Comparison of ENCODE assay signal across 31 cellular contexts in the genomic region with DNA sequence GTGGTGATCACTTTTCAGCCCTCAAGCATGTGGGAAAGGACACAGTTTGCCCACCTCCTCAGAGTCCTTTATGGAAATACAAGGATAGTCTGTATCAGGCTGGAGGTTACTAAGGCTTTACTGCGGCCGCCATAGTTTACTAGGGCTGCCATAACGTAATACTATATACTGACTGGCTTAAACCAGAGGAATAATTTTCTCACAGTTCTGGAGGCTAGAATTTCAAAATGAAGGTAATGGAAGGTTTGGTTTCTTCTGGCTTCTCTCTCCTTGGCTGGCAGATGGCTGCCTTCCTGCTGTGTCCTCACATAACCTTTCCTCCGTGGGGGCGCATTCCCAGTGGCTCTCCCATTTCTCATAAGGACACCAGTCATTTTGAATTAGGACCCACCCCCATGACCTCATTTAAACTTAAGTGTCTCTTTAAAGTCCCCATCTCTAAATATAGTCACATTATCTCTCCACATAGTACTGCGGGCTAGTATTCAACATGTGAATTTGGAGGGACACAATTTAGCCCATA. TPM values are rescaled to one million over a fixed set of nuclear protein-coding genes. Genes with fewer than 3 reads are reported as not detected.
DNase-seq lines count a peak whose midpoint lies in the region; ATAC-seq, FAIRE-seq and TF ChIP-seq lines count a peak whose summit lies in the region.
"Had no signal": no experiment of that assay in that cellular context is flagged by ENCODE, and none has a peak within 500 bp of the region (broad histone marks: within the 10 kb centered on the region; RNA-seq: fewer than 3 reads in every experiment).

No MANE protein-coding gene starts in this region.

- no peaks in the 10 kb centered on the region for H3K27me3 ChIP-seq in HepG2 (ENCODE audit: control insufficient read depth in 1 of 2, insufficient read depth in 2 of 2, low read length in 2 of 2)
- H3K27me3 ChIP-seq in right lobe of liver = no peaks in the 10 kb centered on the region
- H3K27me3 ChIP-seq in WERI-Rb-1 (ENCODE audit: insufficient read depth, low read depth, severe bottlenecking) = no peaks in the 10 kb centered on the region
- no peaks in the 10 kb centered on the region for H3K27me3 ChIP-seq in CD4-positive, alpha-beta T cell (ENCODE audit: control insufficient read depth, insufficient read depth, low read length)
- H3K27me3 ChIP-seq: suprapubic skin had no signal

- H3K27me3 Mint-ChIP-seq in CD4-positive, alpha-beta T cell = peaks cover 5% of the 10 kb centered on the region
- H3K27me3 Mint-ChIP-seq in activated CD4-positive, alpha-beta T cell treated with anti-CD3 and anti-CD28 coated beads for 36 hours = no peaks in the 10 kb centered on the region
- H3K27me3 Mint-ChIP-seq: activated T-helper 17 cell treated with anti-CD3 and anti-CD28 coated beads, Interleukin-2, amount 50 U/mL, for 72 hours; naive B cell; stimulated activated naive B cell treated with anti-CD40 and anti-IgM and Interleukin-4, amounts not matched to agents 10 μg/mL and 1 μg/mL and 100 μg/mL, for 72 hours had no signal

- TF ChIP-seq POLR2A in HepG2 (IDR thresholded peaks at IDR 0.05; ENCODE audit: insufficient read depth in 1 of 2, low read depth in 2 of 2, low read length in 2 of 2) (no peak), right lobe of liver (IDR thresholded peaks at IDR 0.05) (no peak)

- TF ChIP-seq EP300 in HepG2 (IDR thresholded peaks at IDR 0.05; ENCODE audit: low read depth in 2 of 2, low read length in 2 of 2) (no peak), HepG2 (CRISPR knock-in tag; IDR thresholded peaks at IDR 0.05; ENCODE audit: borderline replicate concordance) (no peak)

- TF ChIP-seq CTCF in HepG2 (CRISPR knock-in tag; IDR thresholded peaks at IDR 0.05) (no peak), right lobe of liver (IDR thresholded peaks at IDR 0.05) (no peak), WERI-Rb-1 (IDR thresholded peaks at IDR 0.05; ENCODE audit: low read depth, low read length) (no peak)
- TF ChIP-seq CTCF in CD4-positive, alpha-beta T cell (IDR thresholded peaks at IDR 0.05) = no peak

- no peak overlapping the region for H2AFZ ChIP-seq in HepG2 (ENCODE audit: low read length)

- H3K79me2 ChIP-seq in HepG2 (ENCODE audit: insufficient read depth, low read length) = no peaks in the 10 kb centered on the region

- ATAC-seq in HepG2 (no peak), right lobe of liver (no peak), GM21786 (IDR thresholded peaks at IDR 0.05; ENCODE audit: unreplicated experiment) (no peak), HG02840 (IDR thresholded peaks at IDR 0.05; ENCODE audit: low FRiP score, unreplicated experiment) (no peak)
- ATAC-seq in CD4-positive, alpha-beta T cell (ENCODE audit: poor library complexity) = no peak
- no peak for ATAC-seq in activated CD4-positive, alpha-beta T cell treated with anti-CD3 and anti-CD28 coated beads for 36 hours
- ATAC-seq: A549; activated T-helper 17 cell treated with anti-CD3 and anti-CD28 coated beads, Interleukin-2, amount 50 U/mL, for 72 hours; GM12878; SK-N-SH treated with all-trans-retinoic acid at 6 μM for 48 hours; stimulated activated naive B cell treated with anti-CD40 and anti-IgM and Interleukin-4, amounts not matched to agents 10 μg/mL and 1 μg/mL and 100 μg/mL, for 72 hours had no signal

- in situ Hi-C loops in HepG2 (cut with HindIII; ENCODE audit: extremely low pct_ligation_motif_present, low pct_unique_long_range_greater_than_20kb) = no loop called here

- H3K27ac ChIP-seq in HepG2 (ENCODE audit: extremely low read length, insufficient read depth, low read length) (no peak overlapping the region), right lobe of liver (no peak overlapping the region), WERI-Rb-1 (no peak overlapping the region)
- no peak overlapping the region for H3K27ac ChIP-seq in CD4-positive, alpha-beta T cell (ENCODE audit: low read depth, low read length)
- H3K27ac ChIP-seq: A549, suprapubic skin, VCaP had no signal

- H3K4me1 Mint-ChIP-seq in CD4-positive, alpha-beta T cell (ENCODE audit: low read depth) = no peaks in the 10 kb centered on the region
- H3K4me1 Mint-ChIP-seq in activated CD4-positive, alpha-beta T cell treated with anti-CD3 and anti-CD28 coated beads for 36 hours = no peaks in the 10 kb centered on the region
- H3K4me1 Mint-ChIP-seq: activated T-helper 17 cell treated with anti-CD3 and anti-CD28 coated beads, Interleukin-2, amount 50 U/mL, for 72 hours; CD8-positive, alpha-beta memory T cell; naive B cell; stimulated activated naive B cell treated with anti-CD40 and anti-IgM and Interleukin-4, amounts not matched to agents 10 μg/mL and 1 μg/mL and 100 μg/mL, for 72 hours had no signal

- no peaks in the 10 kb centered on the region for H3K9me3 Mint-ChIP-seq in CD4-positive, alpha-beta T cell
- H3K9me3 Mint-ChIP-seq in activated CD4-positive, alpha-beta T cell treated with anti-CD3 and anti-CD28 coated beads for 36 hours (ENCODE audit: low read depth) = peaks cover 12% of the 10 kb centered on the region
- H3K9me3 Mint-ChIP-seq: activated T-helper 17 cell treated with anti-CD3 and anti-CD28 coated beads, Interleukin-2, amount 50 U/mL, for 72 hours had no signal

- CTCF ChIA-PET in HepG2 (lab: Yijun Ruan, JAX; ENCODE audit: low intra/inter-chr PET ratio, low total read pairs) = no interaction called here
- CTCF ChIA-PET in CD4-positive, alpha-beta T cell (lab: Charles Lee) = no interaction called here
- CTCF ChIA-PET in activated CD4-positive, alpha-beta T cell treated with anti-CD3 and anti-CD28 coated beads for 36 hours (lab: Charles Lee) = interaction anchor here (0.6 kb wide), 1 partner anchor 10 kb away, joined by 4 read pairs; no protein-coding TSS in a partner anchor

- H3K9me3 ChIP-seq in HepG2 (ENCODE audit: low read length) (no peaks in the 10 kb centered on the region), right lobe of liver (no peaks in the 10 kb centered on the region), WERI-Rb-1 (ENCODE audit: severe bottlenecking) (peaks cover 3% of the 10 kb centered on the region)
- H3K9me3 ChIP-seq in CD4-positive, alpha-beta T cell (ENCODE audit: control insufficient read depth, low read length) = no peaks in the 10 kb centered on the region

- no peak overlapping the region for H3K4me2 ChIP-seq in HepG2 (ENCODE audit: low read depth, low read length)
- H3K4me2 ChIP-seq: A549 had no signal

- no peak overlapping the region for H3K27ac Mint-ChIP-seq in CD4-positive, alpha-beta T cell
- no peak overlapping the region for H3K27ac Mint-ChIP-seq in activated CD4-positive, alpha-beta T cell treated with anti-CD3 and anti-CD28 coated beads for 36 hours
- H3K27ac Mint-ChIP-seq: activated naive CD8-positive, alpha-beta T cell; activated T-helper 17 cell treated with anti-CD3 and anti-CD28 coated beads, Interleukin-2, amount 50 U/mL, for 72 hours; CD8-positive, alpha-beta memory T cell; naive B cell; stimulated activated naive B cell treated with anti-CD40 and anti-IgM and Interleukin-4, amounts not matched to agents 10 μg/mL and 1 μg/mL and 100 μg/mL, for 72 hours had no signal

- H3K36me3 ChIP-seq in HepG2 (replicated peaks in 1 of 2; ENCODE audit: control insufficient read depth in 1 of 2, insufficient read depth in 2 of 2, low read length in 2 of 2) (no peaks in the 10 kb centered on the region), right lobe of liver (no peaks in the 10 kb centered on the region), WERI-Rb-1 (no peaks in the 10 kb centered on the region)
- H3K36me3 ChIP-seq: suprapubic skin had no signal

- H3K4me3 Mint-ChIP-seq in CD4-positive, alpha-beta T cell = no peak overlapping the region
- H3K4me3 Mint-ChIP-seq in activated CD4-positive, alpha-beta T cell treated with anti-CD3 and anti-CD28 coated beads for 36 hours = no peak overlapping the region
- H3K4me3 Mint-ChIP-seq: activated naive CD8-positive, alpha-beta T cell; activated T-helper 17 cell treated with anti-CD3 and anti-CD28 coated beads, Interleukin-2, amount 50 U/mL, for 72 hours; CD8-positive, alpha-beta memory T cell; naive B cell; stimulated activated naive B cell treated with anti-CD40 and anti-IgM and Interleukin-4, amounts not matched to agents 10 μg/mL and 1 μg/mL and 100 μg/mL, for 72 hours had no signal

- TF ChIP-seq RAD21 in HepG2 (CRISPR knock-in tag; IDR thresholded peaks at IDR 0.05) = no peak

- H3K4me1 ChIP-seq in HepG2 (ENCODE audit: insufficient read depth, low read length) (peaks cover 22% of the 10 kb centered on the region), right lobe of liver (no peaks in the 10 kb centered on the region)
- H3K4me1 ChIP-seq: suprapubic skin had no signal

- 84% methylated on average over 6 of the region's 6 CpGs for WGBS in HepG2 (ENCODE audit: low lambda C conversion rate)
- 77% methylated on average over 6 of the region's 6 CpGs for WGBS in right lobe of liver (ENCODE audit: insufficient coverage, low coverage, low lambda C conversion rate, missing lambda C conversion rate)

- DNase-seq in HepG2 (ENCODE audit: low spot score) (no peak), right lobe of liver (no peak), WERI-Rb-1 (peak; percentile 49), left kidney (ENCODE audit: low read depth, low spot score) (peak; percentile 20)
- no peak for DNase-seq in CD4-positive, alpha-beta T cell
- no peak for DNase-seq in activated CD4-positive, alpha-beta T cell treated with anti-CD3 and anti-CD28 coated beads for 36 hours
- DNase-seq: activated CD4-positive, alpha-beta T cell treated with anti-CD3 and anti-CD28 coated beads, Interleukin-2, amount 50 U/mL, for 4 hours; aorta; caudate nucleus; CD8-positive, alpha-beta memory T cell; dermis blood vessel endothelial cell; Kasumi-1; kidney; naive B cell; NCI-H187 treated with DMSO at 0.1 percent for 48 hours; NCI-H446 treated with DMSO at 0.1 percent for 48 hours; occipital lobe; stimulated activated CD4-positive, alpha-beta T cell treated with anti-CD3 and anti-CD28 coated beads, Interleukin-12 subunit alpha, Interleukin-12 subunit beta, amount 100 ng/mL, for 4 hours; stimulated activated CD4-positive, alpha-beta T cell treated with anti-CD3 and anti-CD28 coated beads, Interleukin-4, amount 100 ng/mL, for 24 hours; stimulated activated naive B cell treated with anti-CD40 and anti-IgM and Interleukin-4, amounts not matched to agents 10 μg/mL and 1 μg/mL and 100 μg/mL, for 72 hours had no signal

- FAIRE-seq in HepG2 (lab: Jason Lieb, UNC) = no peak
- FAIRE-seq: A549, GM12878, H1, urothelium cell line had no signal

- intact Hi-C loops in HepG2 (cut with micrococcal nuclease; ENCODE audit: unreplicated experiment) (no loop called here), right lobe of liver (cut with DNase I) (no loop called here)
- intact Hi-C loops in CD4-positive, alpha-beta T cell (cut with DNase I, micrococcal nuclease) = no loop called here
- intact Hi-C loops in activated CD4-positive, alpha-beta T cell treated with anti-CD3 and anti-CD28 coated beads for 36 hours (cut with DNase I, micrococcal nuclease) = no loop called here

- no peaks in the 10 kb centered on the region for H3K36me3 Mint-ChIP-seq in CD4-positive, alpha-beta T cell (ENCODE audit: low read depth)
- peaks cover 2% of the 10 kb centered on the region for H3K36me3 Mint-ChIP-seq in activated CD4-positive, alpha-beta T cell treated with anti-CD3 and anti-CD28 coated beads for 36 hours (ENCODE audit: low read depth)

- H3K4me3 ChIP-seq in HepG2 (replicated peaks in 1 of 3; ENCODE audit: insufficient read depth in 1 of 3, low read depth in 2 of 3, low read length in 3 of 3) (no peak overlapping the region), right lobe of liver (no peak overlapping the region), WERI-Rb-1 (ENCODE audit: low read depth, low read length) (no peak overlapping the region)
- H3K4me3 ChIP-seq: A549, GM12878, suprapubic skin had no signal

- BruUV-seq in HepG2 (replicated peaks; lab: Mats Ljungman, UMichigan) = no TSS peak

- no peak overlapping the region for H3K9ac ChIP-seq in HepG2 (ENCODE audit: insufficient read depth, low read depth, low read length)

- POLR2A ChIA-PET in HepG2 (lab: Yijun Ruan, JAX) = no interaction called here
- POLR2A ChIA-PET in CD4-positive, alpha-beta T cell (lab: Charles Lee) = no interaction called here
- POLR2A ChIA-PET in activated CD4-positive, alpha-beta T cell treated with anti-CD3 and anti-CD28 coated beads for 36 hours (lab: Charles Lee) = no interaction called here

- H4K20me1 ChIP-seq in HepG2 (ENCODE audit: insufficient read depth, low read length) = no peaks in the 10 kb centered on the region

RNA-seq across cellular contexts. Expression of gene ATIC, which starts 12.5 kb away (rescaled TPM):
- 89.8 and 276 TPM in 2 replicates for total RNA-seq in HepG2 (2016; rRNA removed; fragmentation: Illumina TruSeq; extraction: Trizol)
- total RNA-seq in HepG2 (2016; cell fraction: cytosol; rRNA removed; fragmentation: Illumina TruSeq; extraction: Trizol; ENCODE audit: low read depth) = 41.3 and 50.0 TPM in 2 replicates
- 74.0 and 293 TPM in 2 replicates for total RNA-seq in HepG2 (2016; cell fraction: insoluble cytoplasmic fraction; rRNA removed; fragmentation: Illumina TruSeq; extraction: Trizol)
- total RNA-seq in HepG2 (2016; cell fraction: membrane; rRNA removed; fragmentation: Illumina TruSeq; extraction: Trizol) = 89.3 and 106 TPM in 2 replicates
- total RNA-seq in HepG2 (2016; cell fraction: nucleus; rRNA removed; fragmentation: Illumina TruSeq; extraction: Trizol) = 158 and 178 TPM in 2 replicates
- 140 and 146 TPM in 2 replicates for polyA plus RNA-seq in HepG2 (2011; rRNA removed)
- 118 and 158 TPM in 2 replicates for polyA plus RNA-seq in HepG2 (2011; cell fraction: cytosol; rRNA removed)
- 146 and 172 TPM in 2 replicates for polyA plus RNA-seq in HepG2 (2011; cell fraction: nucleus; rRNA removed)
- 332 and 337 TPM in 2 replicates for polyA plus RNA-seq in HepG2 (2012)
- 84.7 and 87.1 TPM in 2 replicates for polyA plus RNA-seq in HepG2 (2016; cell fraction: cytosol; fragmentation: Illumina TruSeq; extraction: Trizol; ENCODE audit: low read depth)
- polyA plus RNA-seq in HepG2 (2016; cell fraction: insoluble cytoplasmic fraction; fragmentation: Illumina TruSeq; extraction: Trizol; ENCODE audit: low read depth) = 500 and 505 TPM in 2 replicates
- 128 and 133 TPM in 2 replicates for polyA plus RNA-seq in HepG2 (2016; cell fraction: membrane; fragmentation: Illumina TruSeq; extraction: Trizol; ENCODE audit: low read depth)
- 347 and 358 TPM in 2 replicates for polyA plus RNA-seq in HepG2 (2016; cell fraction: nucleus; fragmentation: Illumina TruSeq; extraction: Trizol; ENCODE audit: insufficient read depth, low read depth)
- 138 and 191 TPM in 2 replicates for polyA minus RNA-seq in HepG2 (2011; rRNA and poly(A)+ RNA removed; ENCODE audit: low replicate concordance)
- polyA minus RNA-seq in HepG2 (2011; cell fraction: cytosol; rRNA and poly(A)+ RNA removed) = 177 and 194 TPM in 2 replicates
- 127 and 162 TPM in 2 replicates for polyA minus RNA-seq in HepG2 (2011; cell fraction: nucleus; rRNA and poly(A)+ RNA removed)
- 10 to 100 TPM; 38.8 to 57.3 (median 43.0) TPM for total RNA-seq in right lobe of liver
- 10 to 100 TPM; 40.5 to 43.3 TPM for total RNA-seq in CD4-positive, alpha-beta T cell
- total RNA-seq in activated CD4-positive, alpha-beta T cell treated with anti-CD3 and anti-CD28 coated beads for 36 hours = 100 to 1,000 TPM; 300 to 310 TPM

Comparison
In these comparisons a context has a peak if more than half of its experiments do, and no peak if none do; other contexts are left out.
1. DNase-seq: peak in WERI-Rb-1 (single experiment) and left kidney (single experiment); none in HepG2 (single experiment), right lobe of liver (0 of 3), CD4-positive, alpha-beta T cell (0 of 10) and activated CD4-positive, alpha-beta T cell treated with anti-CD3 and anti-CD28 coated beads for 36 hours (single experiment).